In the genomic region with DNA sequence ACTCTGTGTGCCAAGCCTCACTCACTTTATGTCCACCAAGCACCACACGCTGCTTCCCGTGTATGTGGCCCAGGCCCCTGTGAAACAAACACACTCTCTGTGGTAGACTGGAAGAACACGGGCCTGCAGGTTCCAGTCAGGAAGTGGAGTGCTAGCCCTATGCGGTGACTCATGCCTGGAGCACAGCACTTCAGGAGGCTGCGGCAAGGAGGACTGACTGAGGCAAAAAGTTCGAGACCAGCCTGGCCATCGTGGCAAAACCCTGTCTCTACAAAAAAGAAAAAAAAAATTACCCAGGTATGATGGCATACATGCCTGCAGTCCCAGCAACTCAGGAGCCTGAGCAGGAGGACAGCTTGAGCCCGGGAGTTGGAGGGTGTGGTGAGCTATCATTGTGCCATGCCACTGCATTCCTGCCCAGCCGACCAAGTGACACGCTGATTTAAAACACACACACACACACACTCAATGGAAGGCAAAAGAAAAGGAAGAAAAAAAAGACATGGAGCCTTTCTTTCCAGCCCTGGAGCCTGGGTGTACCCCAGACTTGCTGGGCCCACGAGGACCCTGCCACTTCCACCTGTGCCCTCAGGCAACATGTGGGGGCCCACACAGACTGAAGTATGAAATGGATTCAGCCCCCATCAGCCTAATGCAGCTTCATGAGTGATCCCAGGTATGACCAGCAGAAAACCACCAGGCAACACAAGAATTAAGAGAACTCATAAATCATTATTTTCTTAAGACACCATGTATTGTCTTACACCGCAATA, we compare ENCODE assay signal across 8 cellular contexts.
A peak's percentile ranks its signal among the peaks of the same experiment; 100 is the strongest.
DNase-seq lines count a peak whose midpoint lies in the region; ATAC-seq and TF ChIP-seq lines count a peak whose summit lies in the region.

No MANE protein-coding gene starts in this region.

- DNase-seq in GM23248: peak; percentile 84
- peak; percentile 21 for DNase-seq in SK-N-SH
- DNase-seq in body of pancreas: peak; percentile 47 to 66 (median 60)
- DNase-seq in lower lobe of right lung: no peak
- DNase-seq in nucleus accumbens (lab: John Stamatoyannopoulos, UW): no peak
- DNase-seq in NCI-H1436 (lab: John Stamatoyannopoulos, UW): no peak

- H3K9me2 ChIP-seq in GM23248 (ENCODE audit: insufficient read depth) (no peaks in the 10 kb centered on the region), SK-N-SH (no peaks in the 10 kb centered on the region)

- intact Hi-C loops in body of pancreas (cut with DNase I) (no loop called here), lower lobe of right lung (cut with DNase I) (no loop called here)

- H2AFZ ChIP-seq in GM23248 (no peak overlapping the region), SK-N-SH (ENCODE audit: low read depth) (no peak overlapping the region)

- no peak overlapping the region for H3K9ac ChIP-seq in GM23248
- H3K9ac ChIP-seq in SK-N-SH: no peak overlapping the region

- H3K4me2 ChIP-seq in GM23248 (ENCODE audit: unreplicated experiment): peak overlapping the region; percentile 25
- peak overlapping the region; percentile 47; the same call in 1 of the 2 replicates for H3K4me2 ChIP-seq in SK-N-SH

- ATAC-seq in body of pancreas (peak; percentile 56), lower lobe of right lung (peak; percentile 75 to 79), GM21390 (IDR thresholded peaks at IDR 0.05; ENCODE audit: unreplicated experiment) (no peak), GM19397 (IDR thresholded peaks at IDR 0.05; ENCODE audit: unreplicated experiment) (no peak)

- H3K36me3 ChIP-seq in GM23248 (ENCODE audit: low read depth) (peaks cover 6% of the 10 kb centered on the region; the same call in 1 of the 2 replicates), SK-N-SH (replicated peaks in 1 of 2; ENCODE audit: control insufficient read depth in 1 of 2, insufficient read depth in 2 of 2, low read length in 1 of 2) (peaks cover 0 to 7% of the 10 kb centered on the region in 2 experiments), body of pancreas (replicated peaks in 1 of 2; ENCODE audit: insufficient read depth in 1 of 2, low read depth in 2 of 2) (no peaks in the 10 kb centered on the region), lower lobe of right lung (no peaks in the 10 kb centered on the region)

- TF ChIP-seq EP300 in SK-N-SH (IDR thresholded peaks at IDR 0.05; ENCODE audit: borderline replicate concordance in 1 of 2, low read depth in 1 of 2, low read length in 1 of 2): no peak

- peaks cover 41% of the 10 kb centered on the region for H3F3A ChIP-seq in GM23248 (ENCODE audit: insufficient read depth)
- H3F3A ChIP-seq in SK-N-SH (replicated peaks; ENCODE audit: insufficient read depth): peaks cover 24% of the 10 kb centered on the region

- TF ChIP-seq CTCF in SK-N-SH (IDR thresholded peaks at IDR 0.05) (no peak), body of pancreas (IDR thresholded peaks at IDR 0.05) (no peak), lower lobe of right lung (IDR thresholded peaks at IDR 0.05) (no peak)

- TF ChIP-seq POLR2A in body of pancreas (IDR thresholded peaks at IDR 0.05): no peak

- H3K79me2 ChIP-seq in GM23248 (ENCODE audit: insufficient read depth) (peaks cover 100% of the 10 kb centered on the region), SK-N-SH (ENCODE audit: insufficient read depth) (peaks cover 100% of the 10 kb centered on the region)

- H3K27ac ChIP-seq in GM23248 (peak overlapping the region; percentile 73), SK-N-SH (ENCODE audit: low read depth in 2 of 2, low read length in 1 of 2) (peak overlapping the region; percentile 39 to 63; a peak in 3 of 4 replicates), body of pancreas (peak overlapping the region; percentile 31 to 70 (median 50)), lower lobe of right lung (no peak overlapping the region)

- no peak overlapping the region for H3K4me3 ChIP-seq in GM23248
- no peak overlapping the region for H3K4me3 ChIP-seq in SK-N-SH (ENCODE audit: low read depth in 2 of 2, low read length in 1 of 2)
- H3K4me3 ChIP-seq in body of pancreas: no peak overlapping the region
- H3K4me3 ChIP-seq in lower lobe of right lung: no peak overlapping the region

- POLR2A ChIA-PET in SK-N-SH (lab: Yijun Ruan, JAX): no interaction called here

- H3K4me1 ChIP-seq in GM23248 (ENCODE audit: insufficient read depth): peaks cover 48% of the 10 kb centered on the region
- peaks cover 24 to 47% of the 10 kb centered on the region in 2 experiments for H3K4me1 ChIP-seq in SK-N-SH (ENCODE audit: control insufficient read depth in 1 of 2, insufficient read depth in 2 of 2, low read depth in 1 of 2, low read length in 1 of 2)
- peaks cover 72% of the 10 kb centered on the region for H3K4me1 ChIP-seq in body of pancreas
- peaks cover 89% of the 10 kb centered on the region for H3K4me1 ChIP-seq in lower lobe of right lung

- in situ Hi-C loops in GM23248 (cut with MboI): no loop called here

- no peaks in the 10 kb centered on the region for H3K9me3 ChIP-seq in GM23248 (ENCODE audit: low read depth)
- no peaks in the 10 kb centered on the region for H3K9me3 ChIP-seq in SK-N-SH
- H3K9me3 ChIP-seq in body of pancreas: no peaks in the 10 kb centered on the region
- H3K9me3 ChIP-seq in lower lobe of right lung: no peaks in the 10 kb centered on the region

- WGBS in GM23248 (ENCODE audit: low coverage in 1 of 2, low lambda C conversion rate in 2 of 2, missing lambda C conversion rate in 2 of 2), 2 experiments: 36 to 37% methylated on average over 11 to 12 of the region's 12 CpGs
- 44% methylated on average over 12 of the region's 12 CpGs for WGBS in SK-N-SH (ENCODE audit: low lambda C conversion rate)
- 24 to 33% methylated on average over 11 to 12 of the region's 12 CpGs for WGBS in body of pancreas, 2 donors

- no peak for TF ChIP-seq RAD21 in SK-N-SH (IDR thresholded peaks at IDR 0.05; ENCODE audit: low read length)

- CTCF ChIA-PET in SK-N-SH (lab: Yijun Ruan, JAX): interaction anchor here (1.1 to 1.7 kb wide), 2 partner anchors 8 to 626 kb away, joined by 3 read pairs; no protein-coding TSS in a partner anchor

- H3K27me3 ChIP-seq in GM23248 (replicated peaks; ENCODE audit: insufficient read depth) (no peaks in the 10 kb centered on the region), SK-N-SH (ENCODE audit: insufficient read depth) (no peaks in the 10 kb centered on the region), body of pancreas (no peaks in the 10 kb centered on the region), lower lobe of right lung (ENCODE audit: low read depth) (no peaks in the 10 kb centered on the region)

- H4K20me1 ChIP-seq in GM23248 (ENCODE audit: insufficient read depth) (peaks cover 68% of the 10 kb centered on the region), SK-N-SH (ENCODE audit: insufficient read depth) (peaks cover 100% of the 10 kb centered on the region)

TF ChIP-seq in SK-N-SH, 30 proteins besides CTCF, POLR2A, EP300 and RAD21:
- peak; percentile 84 for TF ChIP-seq FOSL2 (IDR thresholded peaks at IDR 0.05; ENCODE audit: borderline replicate concordance, low read depth)
- no peak for TF ChIP-seq TAF1 (IDR thresholded peaks at IDR 0.05; ENCODE audit: borderline replicate concordance, low read depth, low read length)
- no peak for TF ChIP-seq EZH2phosphoT487 (IDR thresholded peaks at IDR 0.05; ENCODE audit: borderline replicate concordance, low read depth)
- TF ChIP-seq, protein P1, sequence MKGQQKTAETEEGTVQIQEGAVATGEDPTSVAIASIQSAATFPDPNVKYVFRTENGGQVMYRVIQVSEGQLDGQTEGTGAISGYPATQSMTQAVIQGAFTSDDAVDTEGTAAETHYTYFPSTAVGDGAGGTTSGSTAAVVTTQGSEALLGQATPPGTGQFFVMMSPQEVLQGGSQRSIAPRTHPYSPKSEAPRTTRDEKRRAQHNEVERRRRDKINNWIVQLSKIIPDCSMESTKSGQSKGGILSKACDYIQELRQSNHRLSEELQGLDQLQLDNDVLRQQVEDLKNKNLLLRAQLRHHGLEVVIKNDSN (IDR thresholded peaks at IDR 0.05; ENCODE audit: borderline replicate concordance, low read depth): no peak
- TF ChIP-seq MAX (IDR thresholded peaks at IDR 0.05; ENCODE audit: low read depth): 0 out of 2 replicates have a peak, but pooled peaks have one; percentile 36
- TF ChIP-seq RXRA (IDR thresholded peaks at IDR 0.05; ENCODE audit: borderline replicate concordance, low read depth): no peak
- TF ChIP-seq ELF1 (IDR thresholded peaks at IDR 0.05): peak; percentile 60
- TF ChIP-seq JUND (IDR thresholded peaks at IDR 0.05): peak; percentile 72

Comparison
In these comparisons a context has a peak if more than half of its experiments do, and no peak if none do; other contexts are left out.
1. DNase-seq: peak in GM23248 (single experiment), SK-N-SH (single experiment) and body of pancreas (4 of 4); none in lower lobe of right lung (single experiment), nucleus accumbens (0 of 56) and NCI-H1436 (single experiment).
2. ATAC-seq: peak in body of pancreas (single experiment) and lower lobe of right lung (2 of 2); none in GM21390 (single experiment) and GM19397 (single experiment).